1 cellular context compared by ENCODE assay signal in genomic region chr16:48909231-48909630, GRCh38.
TF ChIP-seq lines count a peak whose summit lies in the region.

No MANE protein-coding gene starts in this region.

TF ChIP-seq in IMR-90, 13 proteins besides CTCF, POLR2A, EP300 and RAD21 (continued from another document):
- no peak for TF ChIP-seq ELK1 (IDR thresholded peaks at IDR 0.05; ENCODE audit: borderline replicate concordance, low read depth, low read length)
- TF ChIP-seq RFX5 (IDR thresholded peaks at IDR 0.05; ENCODE audit: low read depth, low read length) = no peak
- TF ChIP-seq USF2 (IDR thresholded peaks at IDR 0.05; ENCODE audit: low read depth, low read length) = no peak
- no peak for TF ChIP-seq NFE2L2 (IDR thresholded peaks at IDR 0.05; ENCODE audit: low read depth, low read length)
- no peak for TF ChIP-seq SMC3 (IDR thresholded peaks at IDR 0.05; ENCODE audit: low read depth, low read length)
- TF ChIP-seq MAFK (IDR thresholded peaks at IDR 0.05; ENCODE audit: low read depth, low read length) = no peak
- TF ChIP-seq FOS (IDR thresholded peaks at IDR 0.05; ENCODE audit: low read depth, low read length) = no peak
- TF ChIP-seq CEBPB (IDR thresholded peaks at IDR 0.05; ENCODE audit: low read depth, low read length) = no peak
- TF ChIP-seq MXI1 (IDR thresholded peaks at IDR 0.05; ENCODE audit: borderline replicate concordance, low read depth, low read length) = no peak
- TF ChIP-seq MAZ (IDR thresholded peaks at IDR 0.05; ENCODE audit: borderline replicate concordance, low read depth, low read length) = no peak
